9 cellular contexts compared by ENCODE assay signal in genomic region chr20:20466341-20466879, GRCh38.
A peak's percentile ranks its signal among the peaks of the same experiment; 100 is the strongest.
DNase-seq lines count a peak whose midpoint lies in the region; ATAC-seq and TF ChIP-seq lines count a peak whose summit lies in the region.
"Had no signal": no experiment of that assay in that cellular context is flagged by ENCODE, and none has a peak within 500 bp of the region (broad histone marks: within the 10 kb centered on the region; RNA-seq: fewer than 3 reads in every experiment).

No MANE protein-coding gene starts in this region.

- H3K4me2 ChIP-seq in OCI-LY3 (ENCODE audit: low read length) (peak overlapping the region; percentile 27), mesendoderm (ENCODE audit: low read length) (no peak overlapping the region)

- H3K4ac ChIP-seq in mesendoderm (ENCODE audit: low read depth, low read length): no peak overlapping the region

- no peak overlapping the region for H2AK5ac ChIP-seq in mesendoderm (ENCODE audit: low read length)

- H3K27ac ChIP-seq in OCI-LY3 (ENCODE audit: low read length) (peak overlapping the region; percentile 39), mesendoderm (ENCODE audit: low read depth, low read length) (no peak overlapping the region)
- H3K27ac ChIP-seq: epithelial cell of prostate had no signal

- H3K79me1 ChIP-seq in mesendoderm (ENCODE audit: low read length): no peaks in the 10 kb centered on the region

- peak overlapping the region; percentile 12; the same call in 1 of the 2 replicates for H3K9ac ChIP-seq in OCI-LY3 (ENCODE audit: low read length)
- H3K9ac ChIP-seq in mesendoderm (ENCODE audit: low read length): no peak overlapping the region

- H4K8ac ChIP-seq in mesendoderm (ENCODE audit: low read depth, low read length): no peak overlapping the region

- ATAC-seq in GM18520 (IDR thresholded peaks at IDR 0.05; ENCODE audit: unreplicated experiment) (peak; percentile 76), HG02885 (IDR thresholded peaks at IDR 0.05; ENCODE audit: poor library complexity, unreplicated experiment) (peak; percentile 92)

- DNase-seq in AG09309 (ENCODE audit: low read depth) (peak; percentile 79), mesendoderm (no peak), nucleus accumbens (lab: John Stamatoyannopoulos, UW) (no peak), cortex of kidney (lab: John Stamatoyannopoulos, UW) (no peak)
- DNase-seq in stimulated activated naive CD4-positive, alpha-beta T cell treated with Interleukin-2 at 50 U/mL for 16 hours (lab: John Stamatoyannopoulos, UW): no peak

- no peaks in the 10 kb centered on the region for H3K9me3 ChIP-seq in OCI-LY3 (ENCODE audit: insufficient read depth, low read length)

- H3K56ac ChIP-seq in mesendoderm (ENCODE audit: low read length): peak overlapping the region; percentile 19

- H2BK15ac ChIP-seq in mesendoderm (replicated peaks; ENCODE audit: low read depth): no peak overlapping the region

- no peaks in the 10 kb centered on the region for H3K36me3 ChIP-seq in OCI-LY3 (replicated peaks; ENCODE audit: low read depth, low read length)
- no peaks in the 10 kb centered on the region for H3K36me3 ChIP-seq in mesendoderm (ENCODE audit: control insufficient read depth, insufficient read depth, low read length)

- H3K79me2 ChIP-seq in OCI-LY3 (ENCODE audit: low read length) (no peaks in the 10 kb centered on the region), mesendoderm (ENCODE audit: control insufficient read depth, insufficient read depth, low read length) (no peaks in the 10 kb centered on the region)

- H4K20me1 ChIP-seq in OCI-LY3 (ENCODE audit: insufficient read depth, low read length): no peaks in the 10 kb centered on the region

- no peak overlapping the region for H2BK120ac ChIP-seq in mesendoderm (ENCODE audit: low read depth, low read length)

- H2BK5ac ChIP-seq in mesendoderm (ENCODE audit: low read length): no peak overlapping the region

- H4K5ac ChIP-seq in mesendoderm (ENCODE audit: low read length): no peak overlapping the region

- H2AFZ ChIP-seq in OCI-LY3 (ENCODE audit: low read depth, low read length): peak overlapping the region; percentile 58

- H3K4me1 ChIP-seq in OCI-LY3 (ENCODE audit: low read length) (peaks cover 76% of the 10 kb centered on the region), mesendoderm (ENCODE audit: control insufficient read depth, low read depth, low read length) (peaks cover 2% of the 10 kb centered on the region)

- no peaks in the 10 kb centered on the region for H3K27me3 ChIP-seq in OCI-LY3 (ENCODE audit: low read depth, low read length)
- H3K27me3 ChIP-seq in mesendoderm (ENCODE audit: insufficient read depth, low read length, poor library complexity): no peaks in the 10 kb centered on the region

- H3K18ac ChIP-seq in mesendoderm (ENCODE audit: low read length): no peak overlapping the region

- TF ChIP-seq CTCF in AG09309 (IDR thresholded peaks at IDR 0.05; ENCODE audit: control insufficient read depth, insufficient read depth, low read depth, low read length, missing control alignments): no peak
- no peak for TF ChIP-seq CTCF in OCI-LY3 (IDR thresholded peaks at IDR 0.05; ENCODE audit: low read depth, low read length)

- no peak overlapping the region for H3K4me3 ChIP-seq in AG09309 (ENCODE audit: control insufficient read depth, low read depth, low read length)
- no peak overlapping the region for H3K4me3 ChIP-seq in OCI-LY3 (ENCODE audit: low read length)
- no peak overlapping the region for H3K4me3 ChIP-seq in mesendoderm (ENCODE audit: low read length)

- WGBS in mesendoderm (ENCODE audit: extremely low coverage, insufficient coverage, low lambda C conversion rate): no CpG with 5 or more reads among the region's 4 CpGs

- no peak overlapping the region for H3K23ac ChIP-seq in mesendoderm (ENCODE audit: low read length)
